In genomic region chr3:129585949-129586657, GRCh38 we compare ENCODE assay signal across 1 cellular context.
TF ChIP-seq lines count a peak whose summit lies in the region.

No MANE protein-coding gene starts in this region.

TF ChIP-seq in H1, 55 proteins besides CTCF, POLR2A, EP300 and RAD21:
- TF ChIP-seq ZNF274 (IDR thresholded peaks at IDR 0.05; ENCODE audit: borderline replicate concordance, extremely low read depth, low read length) (no peak), CTBP2 (IDR thresholded peaks at IDR 0.05; ENCODE audit: borderline replicate concordance, insufficient read depth, insufficient read length, low read length) (no peak), SP4 (IDR thresholded peaks at IDR 0.05; ENCODE audit: low read length) (no peak), SAP30 (IDR thresholded peaks at IDR 0.05; ENCODE audit: insufficient read depth, insufficient replicate concordance, low read length) (no peak), CBX8 (IDR thresholded peaks at IDR 0.05; ENCODE audit: borderline replicate concordance, low read depth, low read length) (no peak), EZH2 (IDR thresholded peaks at IDR 0.05; ENCODE audit: low read depth, low read length, severe bottlenecking) (no peak), JUN (IDR thresholded peaks at IDR 0.05; ENCODE audit: low read depth, low read length) (no peak), SP2 (IDR thresholded peaks at IDR 0.05; ENCODE audit: low read length) (no peak), HDAC2 (IDR thresholded peaks at IDR 0.05; ENCODE audit: borderline replicate concordance in 1 of 2, low read depth in 2 of 2, low read length in 2 of 2) (no peak)
